ENCODE assay signal across 19 cellular contexts in the genomic region with DNA sequence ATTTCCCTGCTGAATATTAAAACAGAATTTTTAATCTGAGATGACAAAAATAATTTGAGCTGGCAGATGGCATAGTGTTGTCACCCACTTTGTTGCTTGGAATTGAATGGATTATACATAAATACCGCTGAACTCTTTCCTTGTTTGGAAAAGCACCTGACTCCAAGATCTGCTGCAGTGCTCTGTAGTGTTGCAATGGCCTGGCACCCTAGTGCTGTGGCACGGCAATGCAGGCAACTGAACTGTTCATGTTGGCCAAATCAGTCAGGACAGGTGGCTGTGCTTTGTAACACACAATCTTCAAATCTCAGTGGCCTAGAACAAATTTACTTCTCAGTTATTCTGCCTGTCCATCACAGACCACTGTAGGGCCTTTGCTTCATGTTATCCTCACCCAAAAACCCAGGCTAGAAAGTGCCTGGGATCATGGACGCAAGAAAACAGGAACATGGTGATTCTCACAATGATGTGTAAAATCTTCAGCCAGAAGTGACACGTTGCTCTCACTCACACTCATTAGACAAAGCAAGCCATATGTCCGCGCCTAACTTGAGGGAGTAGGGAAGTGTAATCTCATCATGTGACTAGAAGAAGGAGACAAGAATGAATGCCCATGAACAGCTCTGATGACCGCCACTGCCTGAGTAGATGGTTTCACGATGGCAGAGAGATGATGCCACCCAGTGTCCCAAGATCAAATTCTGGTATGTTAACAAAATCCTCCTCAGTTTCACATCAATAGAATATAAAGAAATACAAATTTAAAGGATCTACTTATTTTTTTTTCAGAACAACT.
A peak's percentile ranks its signal among the peaks of the same experiment; 100 is the strongest.
DNase-seq lines count a peak whose midpoint lies in the region; FAIRE-seq lines count a peak whose summit lies in the region.
"Had no signal": no experiment of that assay in that cellular context is flagged by ENCODE, and none has a peak within 500 bp of the region (broad histone marks: within the 10 kb centered on the region; RNA-seq: fewer than 3 reads in every experiment).

No MANE protein-coding gene starts in this region.

- DNase-seq in D341Med (ENCODE audit: low spot score): peak; percentile 62
- peak; percentile 80 for DNase-seq in MV-4-11 (lab: John Stamatoyannopoulos, UW)
- DNase-seq in SK-MEL-5 (ENCODE audit: low read depth, low spot score): peak; percentile 9
- DNase-seq in frontal cortex (ENCODE audit: low spot score in 2 of 2): peak in 1 of 2 donors; percentile 5
- DNase-seq in NCI-H2107 treated with DMSO at 0.1 percent for 48 hours (lab: John Stamatoyannopoulos, UW; ENCODE audit: unreplicated experiment): no peak
- DNase-seq in putamen (ENCODE audit: low spot score): no peak
- no peak for DNase-seq in stimulated activated CD4-positive, alpha-beta T cell treated with anti-CD3 and anti-CD28 coated beads, Interleukin-4, amount 100 ng/mL, for 1 hour
- DNase-seq in dermis blood vessel endothelial cell: no peak
- DNase-seq: activated T-cell treated with anti-CD3 and anti-CD28 coated beads, Interleukin-2, amount 50 U/mL, for 24 hours; Caco-2; esophagus squamous epithelium; IMR-90; NCI-H1436; NCI-H774; T-cell; trophoblast cell had no signal

- in situ Hi-C loops in SK-MEL-5 (cut with HindIII; ENCODE audit: low pct_unique_long_range_greater_than_20kb, low sequenced_read_pairs): no loop called here

- peak; percentile 10 for FAIRE-seq in frontal cortex (lab: Jason Lieb, UNC)
- FAIRE-seq: colon, keratinocyte, TTC549 had no signal

Comparison
In these comparisons a context has a peak if more than half of its experiments do, and no peak if none do; other contexts are left out.
1. DNase-seq: peak in D341Med (single experiment), MV-4-11 (single experiment) and SK-MEL-5 (single experiment); none in NCI-H2107 treated with DMSO at 0.1 percent for 48 hours (single experiment), putamen (single experiment), stimulated activated CD4-positive, alpha-beta T cell treated with anti-CD3 and anti-CD28 coated beads, Interleukin-4, amount 100 ng/mL, for 1 hour (single experiment) and dermis blood vessel endothelial cell (single experiment).